1 cellular context compared by ENCODE assay signal in genomic region chr13:112679932-112680677, GRCh38.
TF ChIP-seq lines count a peak whose summit lies in the region.

No MANE protein-coding gene starts in this region.

TF ChIP-seq in H1, 55 proteins besides CTCF, POLR2A, EP300 and RAD21:
- TF ChIP-seq KDM5A (IDR thresholded peaks at IDR 0.05; ENCODE audit: low read length): no peak
- no peak for TF ChIP-seq MAX (IDR thresholded peaks at IDR 0.05)
- TF ChIP-seq GTF2F1 (IDR thresholded peaks at IDR 0.05; ENCODE audit: borderline replicate concordance, low read depth, low read length): no peak
- no peak for TF ChIP-seq SAP30 (IDR thresholded peaks at IDR 0.05; ENCODE audit: insufficient read depth, insufficient replicate concordance, low read length)
- TF ChIP-seq RXRA (IDR thresholded peaks at IDR 0.05; ENCODE audit: insufficient read depth, low read depth, low read length): no peak
- no peak for TF ChIP-seq SP2 (IDR thresholded peaks at IDR 0.05; ENCODE audit: low read length)
- no peak for TF ChIP-seq SUZ12 (IDR thresholded peaks at IDR 0.05; ENCODE audit: low read length)
- TF ChIP-seq YY1 (IDR thresholded peaks at IDR 0.05; ENCODE audit: low read depth, low read length): no peak
- no peak for TF ChIP-seq TAF1 (IDR thresholded peaks at IDR 0.05; ENCODE audit: low read depth, low read length)
- no peak for TF ChIP-seq SIRT6 (IDR thresholded peaks at IDR 0.05; ENCODE audit: low read length)
- no peak for TF ChIP-seq SRF (IDR thresholded peaks at IDR 0.05; ENCODE audit: low read depth, low read length)
- no peak for TF ChIP-seq POLR2AphosphoS5 (IDR thresholded peaks at IDR 0.05; ENCODE audit: low read depth, low read length)
- no peak for TF ChIP-seq CEBPB (IDR thresholded peaks at IDR 0.05; ENCODE audit: low read depth, low read length)
- TF ChIP-seq PHF8 (conservative IDR thresholded peaks at IDR 0.05; ENCODE audit: low read depth, low read length): no peak
- TF ChIP-seq BRCA1 (IDR thresholded peaks at IDR 0.05; ENCODE audit: low read depth, low read length): no peak
